Comparison of ENCODE assay signal across 10 cellular contexts in the genomic region with DNA sequence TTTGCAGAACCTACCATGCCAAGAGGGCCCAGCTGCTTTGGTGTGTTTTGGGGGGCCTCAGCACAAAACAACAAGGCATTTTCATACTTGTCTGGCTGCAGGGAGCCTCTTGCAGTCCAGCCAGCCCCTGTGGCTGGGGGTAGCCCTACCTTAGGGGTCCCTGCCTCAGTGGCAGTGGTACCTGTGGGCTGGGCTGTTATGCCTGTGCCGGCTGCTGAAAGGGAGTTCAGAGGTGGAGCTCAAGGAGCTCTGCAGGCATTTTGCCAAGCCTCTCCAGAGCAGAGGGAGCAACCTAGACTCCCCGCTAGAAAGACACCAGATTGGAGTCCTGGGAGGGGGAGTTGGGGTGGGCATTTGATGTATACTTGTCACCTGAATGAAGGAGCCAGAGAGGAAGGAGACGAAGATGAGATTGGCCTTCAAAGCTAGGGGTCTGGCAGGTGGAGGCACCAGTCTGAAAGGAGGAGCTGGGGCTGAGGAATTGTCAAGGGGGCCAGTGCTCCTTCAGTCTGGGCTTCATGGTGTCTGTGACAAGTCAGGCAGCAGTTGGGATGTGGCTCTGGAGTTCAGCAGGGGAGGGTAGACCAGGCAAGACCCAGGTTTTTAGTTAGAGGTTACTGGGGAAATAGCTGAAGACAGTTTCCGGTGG. TPM values are rescaled to one million over a fixed set of nuclear protein-coding genes. Genes with fewer than 3 reads are reported as not detected.
DNase-seq lines count a peak whose midpoint lies in the region; ATAC-seq and TF ChIP-seq lines count a peak whose summit lies in the region.
"Had no signal": no experiment of that assay in that cellular context is flagged by ENCODE, and none has a peak within 500 bp of the region (broad histone marks: within the 10 kb centered on the region; RNA-seq: fewer than 3 reads in every experiment).

No MANE protein-coding gene starts in this region.

- TF ChIP-seq CTCF in HEK293 (tag by site-specific recombination; IDR thresholded peaks at IDR 0.05) (no peak), mammary epithelial cell (conservative IDR thresholded peaks at IDR 0.05 in 1 of 2, IDR thresholded peaks at IDR 0.05 in 1 of 2; ENCODE audit: extremely low read depth in 1 of 2, insufficient read depth in 1 of 2, low read depth in 1 of 2, low read length in 2 of 2) (no peak), mesothelial cell of epicardium (IDR thresholded peaks at IDR 0.05; ENCODE audit: unreplicated experiment) (no peak), sigmoid colon (IDR thresholded peaks at IDR 0.05) (no peak)

- peaks cover 46% of the 10 kb centered on the region for H3K27me3 Mint-ChIP-seq in mesothelial cell of epicardium (ENCODE audit: low read depth)

- H3K9me3 Mint-ChIP-seq in mesothelial cell of epicardium, result no peaks in the 10 kb centered on the region

- TF ChIP-seq EP300 in sigmoid colon (IDR thresholded peaks at IDR 0.05), result no peak

- 90% methylated on average over 2 of the region's 4 CpGs for WGBS in mammary epithelial cell (ENCODE audit: low coverage, missing lambda C conversion rate)
- 16 to 67% methylated on average over 4 of the region's 4 CpGs for WGBS in sigmoid colon, 2 donors

- in situ Hi-C loops in mammary epithelial cell (cut with MboI; ENCODE audit: low sequenced_read_pairs in 2 of 2), result loop anchor here in 1 of 2 donors (10.0 kb wide), 1 partner anchor 304 kb away; no protein-coding TSS in a partner anchor

- no peaks in the 10 kb centered on the region for H3K27me3 ChIP-seq in ACC112 (ENCODE audit: insufficient read depth, low read length)
- no peaks in the 10 kb centered on the region for H3K27me3 ChIP-seq in mammary epithelial cell (ENCODE audit: insufficient read depth, low read length)
- H3K27me3 ChIP-seq in sigmoid colon, result peaks cover 0 to 18% (median 12%) of the 10 kb centered on the region in 3 donors

- H3K36me3 Mint-ChIP-seq in mesothelial cell of epicardium, result no peaks in the 10 kb centered on the region

- DNase-seq in mammary epithelial cell (no peak), mesothelial cell of epicardium (ENCODE audit: low spot score in 2 of 2, unreplicated experiment in 2 of 2) (no peak), ecto neural progenitor cell (ENCODE audit: low spot score) (no peak), glomerular visceral epithelial cell (ENCODE audit: extremely low spot score) (no peak), sigmoid colon (no peak)
- DNase-seq: effector CD4-positive, alpha-beta T cell; NCI-H2029 treated with DMSO at 0.1 percent for 48 hours had no signal

- no peak overlapping the region for H3K27ac ChIP-seq in ACC112 (ENCODE audit: low read depth, low read length)
- H3K27ac ChIP-seq in HEK293 (ENCODE audit: extremely low read depth, low read depth, low read length), result no peak overlapping the region
- H3K27ac ChIP-seq in mammary epithelial cell (ENCODE audit: insufficient read depth, low read depth, low read length), result no peak overlapping the region
- H3K27ac ChIP-seq in sigmoid colon, result no peak overlapping the region

- H3K79me2 ChIP-seq in ACC112 (ENCODE audit: control insufficient read depth, insufficient read depth, low read length, unreplicated experiment) (peaks cover 10% of the 10 kb centered on the region), mammary epithelial cell (ENCODE audit: insufficient read depth, low read length) (no peaks in the 10 kb centered on the region)

- H3K4me3 ChIP-seq in ACC112 (ENCODE audit: low read depth, low read length) (peak overlapping the region; percentile 81), HEK293 (ENCODE audit: low read depth, low read length) (no peak overlapping the region), mammary epithelial cell (replicated peaks in 1 of 3; ENCODE audit: insufficient read depth in 1 of 3, low read depth in 2 of 3, low read length in 3 of 3) (peak overlapping the region in 2 of 3 experiments; percentile 44 to 74), sigmoid colon (peak overlapping the region in 2 of 4 donors; percentile 51 to 76)

- intact Hi-C loops in mammary epithelial cell (cut with micrococcal nuclease), result no loop called here
- intact Hi-C loops in sigmoid colon (cut with DNase I), result loop anchor here (10.0 kb wide), 1 partner anchor 94 kb away; a partner anchor contains a TSS

- no peaks in the 10 kb centered on the region for H3K36me3 ChIP-seq in ACC112 (ENCODE audit: insufficient read depth, low read length)
- H3K36me3 ChIP-seq in HEK293 (ENCODE audit: control insufficient read depth in 2 of 2, insufficient read depth in 1 of 2, low read length in 2 of 2), result peaks cover 0 to 27% of the 10 kb centered on the region in 2 experiments; a peak in 1 of 3 replicates
- H3K36me3 ChIP-seq in mammary epithelial cell (ENCODE audit: insufficient read depth, low read length), result no peaks in the 10 kb centered on the region
- no peaks in the 10 kb centered on the region for H3K36me3 ChIP-seq in sigmoid colon

- no peak for TF ChIP-seq POLR2A in sigmoid colon (IDR thresholded peaks at IDR 0.05)

- H4K20me1 ChIP-seq in mammary epithelial cell (ENCODE audit: insufficient read depth, low read length), result no peaks in the 10 kb centered on the region

- no peaks in the 10 kb centered on the region for H3K9me3 ChIP-seq in HEK293 (ENCODE audit: control insufficient read depth, insufficient read depth, low read depth, low read length)
- no peaks in the 10 kb centered on the region for H3K9me3 ChIP-seq in mammary epithelial cell (replicated peaks; ENCODE audit: insufficient read depth, low read length)
- no peaks in the 10 kb centered on the region for H3K9me3 ChIP-seq in sigmoid colon

- peak overlapping the region; percentile 86 for H3K4me3 Mint-ChIP-seq in mesothelial cell of epicardium

- H3K9ac ChIP-seq in mammary epithelial cell (ENCODE audit: insufficient read depth, low read length), result no peak overlapping the region

- peaks cover 11% of the 10 kb centered on the region for H3K4me1 Mint-ChIP-seq in mesothelial cell of epicardium

- no peak overlapping the region for H3K27ac Mint-ChIP-seq in mesothelial cell of epicardium

- H3K4me2 ChIP-seq in mammary epithelial cell (ENCODE audit: insufficient read depth, low read depth, low read length), result peak overlapping the region; percentile 97

- H2AFZ ChIP-seq in ACC112 (ENCODE audit: low read length, unreplicated experiment), result no peak overlapping the region
- peak overlapping the region; percentile 89 for H2AFZ ChIP-seq in mammary epithelial cell (ENCODE audit: low read depth, low read length)

- CTCF ChIA-PET in HEK293 (lab: Yijun Ruan, JAX) (interaction anchor here (0.6 to 4.8 kb wide), 13 partner anchors 9 to 303 kb away, joined by 3 to 29 read pairs (median 4); a partner anchor contains a TSS), mammary epithelial cell (lab: Charles Lee; ENCODE audit: low non-redundant PET) (interaction anchor here (0.6 kb wide), 1 partner anchor 433 kb away, joined by 3 read pairs; no protein-coding TSS in a partner anchor)

- H3K4me1 ChIP-seq in ACC112 (ENCODE audit: control insufficient read depth, insufficient read depth, low read length, unreplicated experiment), result no peaks in the 10 kb centered on the region
- H3K4me1 ChIP-seq in HEK293 (ENCODE audit: control insufficient read depth, insufficient read depth, low read length), result no peaks in the 10 kb centered on the region
- peaks cover 5% of the 10 kb centered on the region for H3K4me1 ChIP-seq in mammary epithelial cell (ENCODE audit: insufficient read depth, low read length)
- H3K4me1 ChIP-seq in sigmoid colon, result peaks cover 0 to 13% (median 11%) of the 10 kb centered on the region in 4 donors

- dilution Hi-C loops in mammary epithelial cell (cut with HindIII; ENCODE audit: low sequenced_read_pairs), result no loop called here

- ATAC-seq in HG03469 (IDR thresholded peaks at IDR 0.05; ENCODE audit: unreplicated experiment), result no peak

- POLR2A ChIA-PET in HEK293 (lab: Yijun Ruan, JAX), result interaction anchor here (0.6 to 2.6 kb wide), 3 partner anchors 19 to 38 kb away, joined by 3 to 10 read pairs (median 5); a partner anchor contains a TSS

- no TSS peak for BruUV-seq in mammary epithelial cell (replicated peaks; lab: Mats Ljungman, UMichigan)

TF ChIP-seq in HEK293, 187 proteins besides CTCF, POLR2A, EP300 and RAD21 (continues in another document):
- no peak for TF ChIP-seq MYNN (tag by site-specific recombination; IDR thresholded peaks at IDR 0.05; ENCODE audit: borderline replicate concordance)

RNA-seq across cellular contexts. Expression of a gene that starts 1.5 kb away (rescaled TPM):
- 10 to 100 TPM in 1 of 2 donors, 1 to 10 TPM in 1; 4.7 to 13.0 TPM for total RNA-seq in mammary epithelial cell
- 5.7 TPM for polyA plus RNA-seq in mammary epithelial cell
- 0.31 TPM for polyA minus RNA-seq in mammary epithelial cell
- total RNA-seq in mesothelial cell of epicardium, result 8.6 to 12.2 TPM (median 8.6 TPM) in 3 replicates
- total RNA-seq in sigmoid colon, result 10 to 100 TPM in 1 of 4 donors, 1 to 10 TPM in 3; 4.2 to 20.0 (median 7.6) TPM
- 10 to 100 TPM; 22.4 to 25.1 (median 24.6) TPM for polyA plus RNA-seq in sigmoid colon

RNA-seq across cellular contexts. Expression of a gene that starts 15.9 kb away (rescaled TPM):
- total RNA-seq in mammary epithelial cell (not detected), mesothelial cell of epicardium (0.52 to 0.67 TPM (median 0.64 TPM) in 3 replicates), sigmoid colon (under 1 TPM in 2 of 4 donors, not detected in 2; 0.16 to 0.36 TPM)
- polyA plus RNA-seq in mammary epithelial cell (0.07 TPM), sigmoid colon (10 to 100 TPM in 2 of 3 donors, 1 to 10 TPM in 1; 8.0 to 33.8 (median 26.4) TPM)
- not detected for polyA minus RNA-seq in mammary epithelial cell

RNA-seq across cellular contexts. Expression of a gene that starts 37.3 kb away (rescaled TPM):
- under 1 TPM; 0.50 to 0.66 TPM for total RNA-seq in mammary epithelial cell
- 0.25 TPM for polyA plus RNA-seq in mammary epithelial cell
- polyA minus RNA-seq in mammary epithelial cell, result not detected
- total RNA-seq in mesothelial cell of epicardium, result 0.93 to 1.2 TPM (median 0.98 TPM) in 3 replicates
- total RNA-seq in sigmoid colon, result 1 to 10 TPM in 1 of 4 donors, under 1 TPM in 2, not detected in 1; 0.33 to 1.8 (median 0.55) TPM
- polyA plus RNA-seq in sigmoid colon, result under 1 TPM in 1 of 3 donors, not detected in 2; 0.22 TPM

RNA-seq across cellular contexts. Expression of a gene that starts 37.5 kb away (rescaled TPM):
- total RNA-seq in mammary epithelial cell, result 100 to 1,000 TPM in 1 of 2 donors, 10 to 100 TPM in 1; 45.3 to 461 TPM
- polyA plus RNA-seq in mammary epithelial cell, result 192 TPM
- polyA minus RNA-seq in mammary epithelial cell, result 19.3 TPM
- 258 to 329 TPM (median 308 TPM) in 3 replicates for total RNA-seq in mesothelial cell of epicardium
- 100 to 1,000 TPM; 113 to 230 (median 172) TPM for total RNA-seq in sigmoid colon
- polyA plus RNA-seq in sigmoid colon, result 100 to 1,000 TPM; 416 to 936 (median 650) TPM

RNA-seq across cellular contexts. Expression of a gene that starts 44.5 kb away (rescaled TPM):
- total RNA-seq in mammary epithelial cell, result under 1 TPM; 0.17 to 0.80 TPM
- 0.41 TPM for polyA plus RNA-seq in mammary epithelial cell
- polyA minus RNA-seq in mammary epithelial cell, result not detected
- total RNA-seq in mesothelial cell of epicardium, result 1.9 to 2.6 TPM (median 1.9 TPM) in 3 replicates
- total RNA-seq in sigmoid colon, result 1 to 10 TPM in 1 of 4 donors, under 1 TPM in 3; 0.36 to 1.4 (median 0.77) TPM
- 1 to 10 TPM in 2 of 3 donors, under 1 TPM in 1; 0.60 to 1.7 (median 1.4) TPM for polyA plus RNA-seq in sigmoid colon
